7 cellular contexts compared by ENCODE assay signal in the genomic region with DNA sequence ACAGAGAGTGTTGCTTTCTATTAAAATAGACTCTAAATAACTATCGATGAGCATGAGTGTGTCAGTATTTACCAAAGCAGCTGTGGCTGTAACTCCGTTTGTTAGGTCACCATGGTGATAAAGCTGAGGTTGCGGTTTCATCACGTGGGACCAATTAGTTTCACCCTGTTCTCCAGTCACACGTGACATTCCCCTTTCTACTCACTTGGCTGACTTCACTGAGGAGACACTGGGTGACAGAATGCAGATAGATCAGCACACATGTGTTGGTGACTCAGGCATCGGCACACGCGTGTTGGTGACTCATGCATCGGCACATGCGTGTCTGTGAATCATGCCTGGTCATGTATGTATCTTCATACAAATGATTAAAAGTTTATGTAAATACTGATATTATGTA.
DNase-seq lines count a peak whose midpoint lies in the region; ATAC-seq, FAIRE-seq and TF ChIP-seq lines count a peak whose summit lies in the region.

No MANE protein-coding gene starts in this region.

- H3K27ac Mint-ChIP-seq in natural killer cell: peak overlapping the region in 1 of 2 donors; percentile 67

- no peak for TF ChIP-seq CTCF in bronchial epithelial cell (IDR thresholded peaks at IDR 0.05; ENCODE audit: insufficient read depth, low read length, severe bottlenecking)
- no peak for TF ChIP-seq CTCF in natural killer cell (IDR thresholded peaks at IDR 0.05)

- H3K4me3 Mint-ChIP-seq in natural killer cell: no peak overlapping the region

- intact Hi-C loops in natural killer cell (cut with micrococcal nuclease): no loop called here

- no peaks in the 10 kb centered on the region for H3K9me3 Mint-ChIP-seq in natural killer cell

- peak; percentile 98 for ATAC-seq in GM18867 (IDR thresholded peaks at IDR 0.05; ENCODE audit: unreplicated experiment)
- ATAC-seq in natural killer cell: peak; percentile 39 to 94 (median 78)
- no peak for ATAC-seq in GM18517 (IDR thresholded peaks at IDR 0.05; ENCODE audit: unreplicated experiment)

- peak; percentile 34 for DNase-seq in NCI-H1417 treated with DMSO at 0.1 percent for 48 hours (lab: John Stamatoyannopoulos, UW)
- DNase-seq in bronchial epithelial cell (ENCODE audit: low read depth): peak; percentile 23
- DNase-seq in natural killer cell: peak; percentile 43
- DNase-seq in stimulated activated naive CD4-positive, alpha-beta T cell treated with Interleukin-2 at 50 U/mL for 16 hours (lab: John Stamatoyannopoulos, UW): no peak
- DNase-seq in activated CD4-positive, alpha-beta T cell treated with anti-CD3 and anti-CD28 coated beads for 4 hours: no peak

- H3K4me3 ChIP-seq in bronchial epithelial cell (ENCODE audit: low read depth, low read length): no peak overlapping the region

- H3K36me3 ChIP-seq in bronchial epithelial cell (ENCODE audit: control insufficient read depth, insufficient read depth, low read length): no peaks in the 10 kb centered on the region

- H3K4me1 Mint-ChIP-seq in natural killer cell: peaks cover 0 to 6% of the 10 kb centered on the region in 2 donors

- FAIRE-seq in bronchial epithelial cell (lab: Jason Lieb, UNC): no peak

- H3K27me3 ChIP-seq in bronchial epithelial cell (ENCODE audit: control insufficient read depth, insufficient read depth, low read length): no peaks in the 10 kb centered on the region

- H3K36me3 Mint-ChIP-seq in natural killer cell: no peaks in the 10 kb centered on the region

- H3K27me3 Mint-ChIP-seq in natural killer cell (ENCODE audit: low read depth in 2 of 2): peaks cover 18 to 37% of the 10 kb centered on the region in 2 donors

Comparison
In these comparisons a context has a peak if more than half of its experiments do, and no peak if none do; other contexts are left out.
1. DNase-seq: peak in NCI-H1417 treated with DMSO at 0.1 percent for 48 hours (single experiment), bronchial epithelial cell (single experiment) and natural killer cell (single experiment); none in stimulated activated naive CD4-positive, alpha-beta T cell treated with Interleukin-2 at 50 U/mL for 16 hours (single experiment) and activated CD4-positive, alpha-beta T cell treated with anti-CD3 and anti-CD28 coated beads for 4 hours (0 of 2).